Comparison of ENCODE assay signal across 14 cellular contexts in the genomic region with DNA sequence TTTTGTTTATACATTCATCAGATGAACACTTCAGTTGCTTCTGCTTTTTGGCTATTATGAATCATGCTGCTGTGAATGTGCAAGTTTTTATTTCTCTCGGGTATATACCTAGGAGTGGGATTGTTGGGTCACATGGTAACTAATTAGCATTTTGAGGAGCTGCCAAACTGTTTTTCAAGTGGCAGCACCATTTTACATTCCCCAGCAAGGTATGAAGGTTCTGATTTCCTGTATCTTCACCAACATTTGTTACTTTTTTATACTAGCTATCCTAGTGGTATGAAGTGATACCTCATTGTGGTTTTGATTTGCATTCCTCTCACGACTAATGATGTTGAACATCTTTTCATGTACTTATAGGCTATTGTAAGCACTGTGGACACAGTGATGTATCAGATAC. TPM values are rescaled to one million over a fixed set of nuclear protein-coding genes. Genes with fewer than 3 reads are reported as not detected.
DNase-seq lines count a peak whose midpoint lies in the region; TF ChIP-seq lines count a peak whose summit lies in the region.
"Had no signal": no experiment of that assay in that cellular context is flagged by ENCODE, and none has a peak within 500 bp of the region (broad histone marks: within the 10 kb centered on the region; RNA-seq: fewer than 3 reads in every experiment).

No MANE protein-coding gene starts in this region.

- no peak for TF ChIP-seq CTCF in NB4 (IDR thresholded peaks at IDR 0.05; ENCODE audit: low read depth, low read length)
- no peak for TF ChIP-seq CTCF in esophagus squamous epithelium (IDR thresholded peaks at IDR 0.05)

- no peak for TF ChIP-seq POLR2A in NB4 (IDR thresholded peaks at IDR 0.05; ENCODE audit: extremely low read depth, insufficient read length)
- TF ChIP-seq POLR2A in esophagus squamous epithelium (IDR thresholded peaks at IDR 0.05), result no peak

- WGBS in esophagus squamous epithelium, 2 donors, result 57 to 63% methylated on average over 2 of the region's 2 CpGs

- DNase-seq in NCI-H2107 treated with DMSO at 0.1 percent for 48 hours (lab: John Stamatoyannopoulos, UW; ENCODE audit: unreplicated experiment) (peak; percentile 14), NCI-H2107 (lab: John Stamatoyannopoulos, UW) (no peak), HCEC 1CT (peak; percentile 9), NB4 (ENCODE audit: low read depth) (peak; percentile 22), kidney glomerular epithelial cell (lab: John Stamatoyannopoulos, UW) (peak; percentile 35), cardiac septum (ENCODE audit: low spot score) (no peak), AG20443 (ENCODE audit: low spot score) (no peak), esophagus squamous epithelium (lab: John Stamatoyannopoulos, UW) (no peak)
- DNase-seq: DMS153; MV-4-11; stimulated activated CD4-positive, alpha-beta T cell treated with anti-CD3 and anti-CD28 coated beads, Interleukin-4, amount 100 ng/mL, for 24 hours; substantia nigra had no signal

- no peaks in the 10 kb centered on the region for H3K4me1 ChIP-seq in esophagus squamous epithelium
- H3K4me1 ChIP-seq: A549, prostate gland had no signal

- no peak overlapping the region for H3K27ac ChIP-seq in esophagus squamous epithelium
- H3K27ac ChIP-seq: A549, prostate gland had no signal

- no peaks in the 10 kb centered on the region for H3K9me3 ChIP-seq in esophagus squamous epithelium
- H3K9me3 ChIP-seq: A549, prostate gland had no signal

- H3K4me3 ChIP-seq in NB4 (ENCODE audit: low read depth, low read length), result no peak overlapping the region
- H3K4me3 ChIP-seq in esophagus squamous epithelium, result no peak overlapping the region
- H3K4me3 ChIP-seq: A549, prostate gland had no signal

- intact Hi-C loops in cardiac septum (cut with DNase I) (no loop called here), esophagus squamous epithelium (cut with DNase I) (no loop called here)

- H3K27me3 ChIP-seq in esophagus squamous epithelium, result no peaks in the 10 kb centered on the region

- peaks cover 0 to 94% (median 17%) of the 10 kb centered on the region in 3 donors for H3K36me3 ChIP-seq in esophagus squamous epithelium
- H3K36me3 ChIP-seq: prostate gland had no signal

RNA-seq across cellular contexts. Expression of a gene that starts 53.9 kb away (rescaled TPM):
- total RNA-seq in cardiac septum (75.8 TPM), esophagus squamous epithelium (100 to 1,000 TPM in 1 of 4 donors, 10 to 100 TPM in 3; 77.9 to 105 (median 91.9) TPM)

Comparison
In these comparisons a context has a peak if more than half of its experiments do, and no peak if none do; other contexts are left out.
1. DNase-seq: peak in NCI-H2107 treated with DMSO at 0.1 percent for 48 hours (single experiment), HCEC 1CT (single experiment), NB4 (single experiment) and kidney glomerular epithelial cell (single experiment); none in NCI-H2107 (single experiment), cardiac septum (single experiment), AG20443 (single experiment) and esophagus squamous epithelium (single experiment).